ENCODE assay signal across 8 cellular contexts in genomic region chr6:15441215-15441868, GRCh38.
A peak's percentile ranks its signal among the peaks of the same experiment; 100 is the strongest.
DNase-seq lines count a peak whose midpoint lies in the region; TF ChIP-seq lines count a peak whose summit lies in the region.

No MANE protein-coding gene starts in this region.

- H4K20me1 ChIP-seq in fibroblast of lung (ENCODE audit: control insufficient read depth, extremely low read depth, insufficient read depth, low read length) = no peaks in the 10 kb centered on the region

- H3K4me1 Mint-ChIP-seq in nephron progenitor cell = peaks cover 97% of the 10 kb centered on the region

- H3K4me2 ChIP-seq in fibroblast of lung (ENCODE audit: extremely low read depth, insufficient read depth, low read length) = no peak overlapping the region

- no peaks in the 10 kb centered on the region for H3K9me3 ChIP-seq in fibroblast of lung (ENCODE audit: control insufficient read depth, insufficient read depth, low read depth, low read length)

- peaks cover 5% of the 10 kb centered on the region for H3K36me3 Mint-ChIP-seq in nephron progenitor cell (ENCODE audit: low read depth)

- H3K4me3 Mint-ChIP-seq in nephron progenitor cell = no peak overlapping the region

- H2AFZ ChIP-seq in fibroblast of lung (ENCODE audit: low read length) = no peak overlapping the region

- peaks cover 3% of the 10 kb centered on the region for H3K27me3 Mint-ChIP-seq in nephron progenitor cell (ENCODE audit: low read depth, poor library complexity)

- H3K27me3 ChIP-seq in fibroblast of lung (ENCODE audit: control insufficient read depth, insufficient read depth, low read length) = no peaks in the 10 kb centered on the region

- peaks cover 4% of the 10 kb centered on the region for H3K9me3 Mint-ChIP-seq in nephron progenitor cell

- H3K27ac Mint-ChIP-seq in nephron progenitor cell = peak overlapping the region; percentile 40

- peaks cover 13% of the 10 kb centered on the region for H3K4me1 ChIP-seq in fibroblast of lung (ENCODE audit: control insufficient read depth, extremely low read depth, insufficient read depth, low read length)

- TF ChIP-seq CTCF in GM12875 (IDR thresholded peaks at IDR 0.05; ENCODE audit: borderline replicate concordance, insufficient read depth, low read depth, low read length) = peak; percentile 67; the same call in 1 of the 2 replicates
- peak; percentile 89 to 95 for TF ChIP-seq CTCF in fibroblast of lung (conservative IDR thresholded peaks at IDR 0.05 in 1 of 2, IDR thresholded peaks at IDR 0.05 in 1 of 2; ENCODE audit: low read depth in 1 of 2, low read length in 2 of 2)
- peak; percentile 78 for TF ChIP-seq CTCF in nephron progenitor cell (IDR thresholded peaks at IDR 0.05)

- peaks cover 6% of the 10 kb centered on the region for H3K79me2 ChIP-seq in fibroblast of lung (ENCODE audit: control insufficient read depth, insufficient read depth, low read length)

- DNase-seq in AML-193 (lab: John Stamatoyannopoulos, UW) (peak; percentile 77 to 80), NCI-H2171 (lab: John Stamatoyannopoulos, UW) (peak; percentile 23), fibroblast of lung (ENCODE audit: low read depth in 2 of 2) (peak; percentile 55 to 86), nephron progenitor cell (peak; percentile 49), SHP77 (lab: John Stamatoyannopoulos, UW) (no peak)
- DNase-seq in activated CD4-positive, alpha-beta T cell treated with anti-CD3 and anti-CD28 coated beads for 48 hours = peak; percentile 36
- no peak for DNase-seq in activated effector memory CD4-positive, alpha-beta T cell treated with anti-CD3 and anti-CD28 coated beads, Interleukin-2, amount 50 U/mL, for 16 hours

- H3K36me3 ChIP-seq in fibroblast of lung (ENCODE audit: control insufficient read depth, insufficient read depth, low read length) = no peaks in the 10 kb centered on the region

- H3K9ac ChIP-seq in fibroblast of lung (ENCODE audit: insufficient read depth, low read length) = no peak overlapping the region

- no peak overlapping the region for H3K4me3 ChIP-seq in GM12875 (ENCODE audit: low read depth, low read length)
- H3K4me3 ChIP-seq in fibroblast of lung (replicated peaks in 1 of 4; ENCODE audit: control extremely low read depth in 1 of 4, insufficient read depth in 1 of 4, low read depth in 3 of 4, low read length in 4 of 4) = no peak overlapping the region

- H3K27ac ChIP-seq in fibroblast of lung (ENCODE audit: insufficient read depth, low read length) = no peak overlapping the region

Comparison
In these comparisons a context has a peak if more than half of its experiments do, and no peak if none do; other contexts are left out.
1. DNase-seq: peak in AML-193 (2 of 2), NCI-H2171 (single experiment), activated CD4-positive, alpha-beta T cell treated with anti-CD3 and anti-CD28 coated beads for 48 hours (single experiment), fibroblast of lung (2 of 2) and nephron progenitor cell (single experiment); none in activated effector memory CD4-positive, alpha-beta T cell treated with anti-CD3 and anti-CD28 coated beads, Interleukin-2, amount 50 U/mL, for 16 hours (single experiment) and SHP77 (0 of 2).
2. Peak in every context shown above with its lines, with median percentiles within 50 percentile points of each other: CTCF ChIP-seq.